Comparison of ENCODE assay signal across 8 cellular contexts in the genomic region with DNA sequence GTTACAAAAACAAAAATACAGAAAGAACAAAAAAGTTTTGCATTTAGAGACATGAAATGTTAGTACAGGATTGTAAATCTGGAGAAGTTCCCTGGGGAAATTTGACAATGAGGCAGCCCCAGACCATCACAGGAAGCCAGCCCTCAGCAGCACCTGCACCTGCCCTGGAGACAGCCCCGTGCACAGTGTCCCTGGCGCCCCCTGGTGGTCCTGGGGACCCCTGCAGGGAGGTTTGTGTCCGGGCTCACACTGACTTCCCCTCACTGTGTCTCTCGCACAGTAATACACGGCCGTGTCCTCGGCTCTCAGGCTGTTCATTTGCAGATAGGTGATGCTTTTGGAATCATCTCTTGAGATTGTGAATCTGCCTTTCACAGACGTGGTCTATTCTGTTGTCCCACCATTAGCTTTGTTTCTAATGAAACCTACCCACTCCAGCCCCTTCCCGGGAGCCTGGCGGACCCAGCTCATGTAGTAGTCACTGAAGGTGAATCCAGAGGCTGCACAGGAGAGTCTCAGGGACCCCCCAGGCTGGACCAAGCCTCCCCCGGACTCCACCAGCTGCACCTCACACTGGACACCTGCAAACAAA.
DNase-seq lines count a peak whose midpoint lies in the region; ATAC-seq and TF ChIP-seq lines count a peak whose summit lies in the region.
"Not testable (repeated sequence)": the region's sequence is repeated elsewhere in the genome, so short reads cannot be mapped to it uniquely, and the experiment has no call there.

No MANE protein-coding gene starts in this region.

- peak overlapping the region; percentile 76; the same call in 1 of the 2 replicates for H3K9ac ChIP-seq in BLaER1
- H3K9ac ChIP-seq in colonic mucosa (ENCODE audit: low read depth in 2 of 2, low read length in 2 of 2) = not testable (repeated sequence)

- not testable (repeated sequence) for H3K27me3 Mint-ChIP-seq in activated T-cell treated with anti-CD3 and anti-CD28 coated beads, Interleukin-2, amount 50 U/mL, for 24 hours

- intact Hi-C loops in colonic mucosa (cut with DNase I) = not testable (repeated sequence)

- peaks cover 27% of the 10 kb centered on the region for H3K4me1 Mint-ChIP-seq in activated T-cell treated with anti-CD3 and anti-CD28 coated beads, Interleukin-2, amount 50 U/mL, for 24 hours (ENCODE audit: low read depth)

- peaks cover 19% of the 10 kb centered on the region for H3K9me3 ChIP-seq in BLaER1
- not testable (repeated sequence) for H3K9me3 ChIP-seq in colonic mucosa

- H3K36me3 Mint-ChIP-seq in activated T-cell treated with anti-CD3 and anti-CD28 coated beads, Interleukin-2, amount 50 U/mL, for 24 hours (ENCODE audit: low read depth) = not testable (repeated sequence)

- peak; percentile 71 for TF ChIP-seq CTCF in GM20000 (IDR thresholded peaks at IDR 0.05; ENCODE audit: extremely low read depth, missing control alignments)
- peak; percentile 76 for TF ChIP-seq CTCF in VCaP (conservative IDR thresholded peaks at IDR 0.05)
- peak; percentile 79 for TF ChIP-seq CTCF in colonic mucosa (IDR thresholded peaks at IDR 0.05)
- not testable (repeated sequence) for TF ChIP-seq CTCF in omental fat pad (IDR thresholded peaks at IDR 0.05)

- H3K9me3 Mint-ChIP-seq in activated T-cell treated with anti-CD3 and anti-CD28 coated beads, Interleukin-2, amount 50 U/mL, for 24 hours = not testable (repeated sequence)

- H4K20me1 ChIP-seq in BLaER1 = not testable (repeated sequence)

- H3K27ac ChIP-seq in BLaER1 = peak overlapping the region; percentile 86
- H3K27ac ChIP-seq in VCaP, colonic mucosa: not testable (repeated sequence)

- peak overlapping the region; percentile 54 for H3K4me3 ChIP-seq in BLaER1
- not testable (repeated sequence) for H3K4me3 ChIP-seq in colonic mucosa

- ATAC-seq in omental fat pad (ENCODE audit: low FRiP score) = not testable (repeated sequence)

- DNase-seq in GM20000 (ENCODE audit: low spot score) (peak; percentile 25), NCI-H526 (lab: John Stamatoyannopoulos, UW) (peak; percentile 13 to 78), colonic mucosa (peak; percentile 73), omental fat pad (ENCODE audit: low spot score) (peak; percentile 38)
- DNase-seq in activated T-cell treated with anti-CD3 and anti-CD28 coated beads, Interleukin-2, amount 50 U/mL, for 24 hours = peak; percentile 85
- DNase-seq in stimulated activated CD8-positive, alpha-beta memory T cell treated with anti-CD3 and anti-CD28 coated beads, Interleukin-15, amount 100 ng/mL, for 48 hours (ENCODE audit: low read depth in 2 of 2) = peak; percentile 55 to 61

- peaks cover 52% of the 10 kb centered on the region for H3K4me1 ChIP-seq in BLaER1
- not testable (repeated sequence) for H3K4me1 ChIP-seq in colonic mucosa

- H3K27ac Mint-ChIP-seq in activated T-cell treated with anti-CD3 and anti-CD28 coated beads, Interleukin-2, amount 50 U/mL, for 24 hours = not testable (repeated sequence)

- not testable (repeated sequence) for H3K36me3 ChIP-seq in BLaER1, colonic mucosa

- not testable (repeated sequence) for H3K27me3 ChIP-seq in BLaER1, colonic mucosa

- H3K4me3 Mint-ChIP-seq in activated T-cell treated with anti-CD3 and anti-CD28 coated beads, Interleukin-2, amount 50 U/mL, for 24 hours = not testable (repeated sequence)

- peak overlapping the region; percentile 93 for H3K4me2 ChIP-seq in BLaER1

Comparison
In these comparisons a context has a peak if more than half of its experiments do, and no peak if none do; other contexts are left out.
1. DNase-seq: peak in every context shown above with its lines; median percentile 85 in activated T-cell treated with anti-CD3 and anti-CD28 coated beads, Interleukin-2, amount 50 U/mL, for 24 hours; 73 in colonic mucosa; 58 in stimulated activated CD8-positive, alpha-beta memory T cell treated with anti-CD3 and anti-CD28 coated beads, Interleukin-15, amount 100 ng/mL, for 48 hours; 46 in NCI-H526; 38 in omental fat pad; 25 in GM20000.